Comparison of ENCODE assay signal across 13 cellular contexts in genomic region chr2:128784626-128785306, GRCh38.
"Had no signal": no experiment of that assay in that cellular context is flagged by ENCODE, and none has a peak within 500 bp of the region (broad histone marks: within the 10 kb centered on the region; RNA-seq: fewer than 3 reads in every experiment).

No MANE protein-coding gene starts in this region.

- ATAC-seq: left colon; stimulated activated effector memory CD8-positive, alpha-beta T cell treated with anti-CD3 and anti-CD28 coated beads, Interleukin-12 subunit alpha, Interleukin-12 subunit beta, amount 100 ng/mL, for 72 hours had no signal

- H3K9me3 ChIP-seq: esophagus squamous epithelium, SJSA1, tibial artery had no signal

- DNase-seq: activated naive CD8-positive, alpha-beta T cell treated with anti-CD3 and anti-CD28 coated beads, Interleukin-2, amount 10 ng/mL, durations not matched to agents 7 days and 5 days; activated T-cell treated with anti-CD3 and anti-CD28 coated beads, Interleukin-2, amount 50 U/mL, for 1 hour; esophagus squamous epithelium; foreskin fibroblast; immature natural killer cell; left colon; naive B cell; SW 1271; T-helper 9 cell; tibial artery had no signal

- H3K27ac ChIP-seq: esophagus squamous epithelium, SJSA1, tibial artery had no signal

- H3K4me1 ChIP-seq: SJSA1, tibial artery had no signal

- H3K36me3 ChIP-seq: esophagus squamous epithelium, SJSA1, tibial artery had no signal

- H3K4me3 ChIP-seq: esophagus squamous epithelium, SJSA1, smooth muscle cell, tibial artery had no signal
